ENCODE assay signal across 15 cellular contexts in genomic region chr16:12527077-12527476, GRCh38.
DNase-seq lines count a peak whose midpoint lies in the region; ATAC-seq and TF ChIP-seq lines count a peak whose summit lies in the region.
"Had no signal": no experiment of that assay in that cellular context is flagged by ENCODE, and none has a peak within 500 bp of the region (broad histone marks: within the 10 kb centered on the region; RNA-seq: fewer than 3 reads in every experiment).

No MANE protein-coding gene starts in this region.

- 60 to 63% methylated on average over 6 of the region's 6 CpGs for WGBS in aorta, 2 donors

- DNase-seq in fibroblast of mammary gland (ENCODE audit: low read depth) (peak; percentile 24), foreskin fibroblast (peak; percentile 22 to 26), retinal pigment epithelial cell (ENCODE audit: low read depth) (peak; percentile 62), aorta (peak; percentile 2 to 28), cardiac septum (ENCODE audit: low spot score) (no peak), COLO829 (ENCODE audit: low spot score) (no peak)
- DNase-seq: C1 segment of cervical spinal cord; Caco-2; CD4-positive, alpha-beta memory T cell; DMS153; DND-41; GOT3; HFFc6 had no signal

- ATAC-seq in aorta (ENCODE audit: low FRiP score) (no peak), HG03521 (IDR thresholded peaks at IDR 0.05; ENCODE audit: unreplicated experiment) (no peak)

- intact Hi-C loops in aorta (cut with DNase I) (no loop called here), cardiac septum (cut with DNase I) (no loop called here)

- no peaks in the 10 kb centered on the region for H3K4me1 ChIP-seq in aorta (ENCODE audit: control insufficient read depth in 1 of 2, insufficient read depth in 2 of 2, low read length in 2 of 2)
- H3K4me1 ChIP-seq: Caco-2, HAP-1 had no signal

- no peak overlapping the region for H3K27ac ChIP-seq in aorta (ENCODE audit: low read depth in 1 of 2, low read length in 2 of 2)

- H3K4me3 ChIP-seq in fibroblast of mammary gland (ENCODE audit: control insufficient read depth, low read depth, low read length) (no peak overlapping the region), foreskin fibroblast (ENCODE audit: low read depth in 1 of 2, low read length in 2 of 2) (no peak overlapping the region), retinal pigment epithelial cell (ENCODE audit: low read length) (no peak overlapping the region), aorta (ENCODE audit: low read length in 2 of 2) (no peak overlapping the region)
- H3K4me3 ChIP-seq: HAP-1 had no signal

- no peaks in the 10 kb centered on the region for H3K36me3 ChIP-seq in aorta (ENCODE audit: control insufficient read depth in 1 of 2, insufficient read depth in 2 of 2, low read length in 1 of 2)
- H3K36me3 ChIP-seq: HAP-1 had no signal

- TF ChIP-seq CTCF in fibroblast of mammary gland (conservative IDR thresholded peaks at IDR 0.05; ENCODE audit: control insufficient read depth, insufficient read depth, low read depth, low read length) (no peak), foreskin fibroblast (IDR thresholded peaks at IDR 0.05; ENCODE audit: low read depth, low read length) (no peak), retinal pigment epithelial cell (conservative IDR thresholded peaks at IDR 0.05; ENCODE audit: low read depth, low read length) (no peak)

- no peaks in the 10 kb centered on the region for H3K27me3 ChIP-seq in aorta (ENCODE audit: control insufficient read depth in 1 of 2, insufficient read depth in 2 of 2, low read length in 1 of 2)

- H3K9me3 ChIP-seq in aorta (ENCODE audit: control insufficient read depth, low read length) = no peaks in the 10 kb centered on the region
- H3K9me3 ChIP-seq: Caco-2, HAP-1 had no signal

Comparison
In these comparisons a context has a peak if more than half of its experiments do, and no peak if none do; other contexts are left out.
1. DNase-seq: peak in fibroblast of mammary gland (single experiment), foreskin fibroblast (2 of 2), retinal pigment epithelial cell (single experiment) and aorta (2 of 2); none in cardiac septum (single experiment) and COLO829 (single experiment).